In the genomic region with DNA sequence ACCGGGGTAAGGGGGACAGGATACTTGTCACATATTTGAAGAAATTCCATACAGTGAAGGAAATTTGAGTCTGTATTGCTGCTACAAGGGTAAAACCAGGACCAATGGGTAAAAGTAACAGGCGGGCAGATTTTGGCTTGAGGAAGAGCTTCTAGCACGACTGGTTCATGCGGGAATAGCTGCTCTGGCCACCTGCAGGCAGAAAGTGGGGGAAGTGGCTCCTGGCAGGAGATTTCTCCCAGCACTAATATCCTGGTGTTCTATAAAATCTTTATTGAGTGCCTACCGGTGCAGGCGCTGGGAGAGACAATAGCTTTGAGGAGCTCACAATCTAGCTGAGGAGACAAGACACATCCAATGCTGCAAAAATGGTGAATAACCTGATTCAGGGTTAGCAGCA, we compare ENCODE assay signal across 1 cellular context.
TF ChIP-seq lines count a peak whose summit lies in the region.

No MANE protein-coding gene starts in this region.

TF ChIP-seq in GM23338, 12 proteins besides CTCF, POLR2A, EP300 and RAD21 (continued from another document):
- no peak for TF ChIP-seq POLR2AphosphoS5 (IDR thresholded peaks at IDR 0.05; ENCODE audit: low read depth)
- TF ChIP-seq STAT1 (IDR thresholded peaks at IDR 0.05; ENCODE audit: unreplicated experiment) = no peak
- TF ChIP-seq EZH2 (IDR thresholded peaks at IDR 0.05; ENCODE audit: low read depth, unreplicated experiment) = no peak
- TF ChIP-seq CREB1 (CRISPR knock-in tag; IDR thresholded peaks at IDR 0.05; ENCODE audit: low read depth) = no peak
